26 cellular contexts compared by ENCODE assay signal in genomic region chr10:72220637-72221036, GRCh38. TPM values are rescaled to one million over a fixed set of nuclear protein-coding genes. Genes with fewer than 3 reads are reported as not detected.
DNase-seq lines count a peak whose midpoint lies in the region; ATAC-seq and TF ChIP-seq lines count a peak whose summit lies in the region.
"Had no signal": no experiment of that assay in that cellular context is flagged by ENCODE, and none has a peak within 500 bp of the region (broad histone marks: within the 10 kb centered on the region; RNA-seq: fewer than 3 reads in every experiment).

No MANE protein-coding gene starts in this region.

- H3K36me3 ChIP-seq in CD8-positive, alpha-beta T cell (ENCODE audit: insufficient read depth, low read length): peaks cover 15% of the 10 kb centered on the region
- peaks cover 8% of the 10 kb centered on the region for H3K36me3 ChIP-seq in Panc1 (ENCODE audit: control insufficient read depth, insufficient read depth, low read length)
- H3K36me3 ChIP-seq in skeletal muscle tissue (ENCODE audit: control insufficient read depth in 3 of 3, insufficient read depth in 3 of 3, low read length in 3 of 3): peaks cover 2 to 10% (median 6%) of the 10 kb centered on the region in 3 donors
- H3K36me3 ChIP-seq in right lobe of liver: peaks cover 0 to 16% (median 4%) of the 10 kb centered on the region in 4 donors

- TF ChIP-seq CTCF in CD8-positive, alpha-beta T cell (IDR thresholded peaks at IDR 0.05): no peak
- TF ChIP-seq CTCF in Panc1 (IDR thresholded peaks at IDR 0.05) (no peak), coronary artery (IDR thresholded peaks at IDR 0.05) (no peak), right lobe of liver (IDR thresholded peaks at IDR 0.05) (no peak)

- no peak for ATAC-seq in CD8-positive, alpha-beta T cell
- ATAC-seq in Panc1 (no peak), right lobe of liver (no peak)
- no peak for ATAC-seq in activated naive CD8-positive, alpha-beta T cell treated with anti-CD3 and anti-CD28 coated beads, Interleukin-2, amount 50 U/mL, for 24 hours
- ATAC-seq: foreskin keratinocyte, left colon had no signal

- peaks cover 59% of the 10 kb centered on the region for H3K4me1 ChIP-seq in CD8-positive, alpha-beta T cell (ENCODE audit: insufficient read depth, low read length)
- peaks cover 29% of the 10 kb centered on the region for H3K4me1 ChIP-seq in Panc1 (ENCODE audit: control insufficient read depth, insufficient read depth, low read length)
- H3K4me1 ChIP-seq in skeletal muscle tissue (ENCODE audit: control insufficient read depth in 3 of 3, insufficient read depth in 3 of 3, low read length in 3 of 3): peaks cover 31 to 45% (median 33%) of the 10 kb centered on the region in 3 donors
- H3K4me1 ChIP-seq in right lobe of liver: peaks cover 0 to 54% (median 17%) of the 10 kb centered on the region in 4 donors

- H3K9me3 Mint-ChIP-seq in CD8-positive, alpha-beta T cell: no peaks in the 10 kb centered on the region
- H3K9me3 Mint-ChIP-seq in activated naive CD8-positive, alpha-beta T cell treated with anti-CD3 and anti-CD28 coated beads, Interleukin-2, amount 50 U/mL, for 24 hours: no peaks in the 10 kb centered on the region

- TF ChIP-seq POLR2A in right lobe of liver (IDR thresholded peaks at IDR 0.05): no peak

- WGBS in right lobe of liver (ENCODE audit: insufficient coverage, low coverage, low lambda C conversion rate, missing lambda C conversion rate): 79% methylated on average over 8 of the region's 8 CpGs

- H3K4me3 ChIP-seq in CD8-positive, alpha-beta T cell (ENCODE audit: low read depth, low read length): no peak overlapping the region
- H3K4me3 ChIP-seq in Panc1 (ENCODE audit: low read depth in 2 of 2, low read length in 2 of 2) (no peak overlapping the region), skeletal muscle tissue (ENCODE audit: low read length in 3 of 3) (no peak overlapping the region), coronary artery (no peak overlapping the region), right lobe of liver (no peak overlapping the region)
- H3K4me3 ChIP-seq: adrenal gland, MG63, skin epidermis, thyroid gland had no signal

- no peaks in the 10 kb centered on the region for H3K9me3 ChIP-seq in CD8-positive, alpha-beta T cell (ENCODE audit: low read length)
- H3K9me3 ChIP-seq in Panc1 (ENCODE audit: control insufficient read depth, insufficient read depth, low read depth, low read length) (no peaks in the 10 kb centered on the region), skeletal muscle tissue (ENCODE audit: control insufficient read depth in 3 of 3, low read length in 3 of 3) (no peaks in the 10 kb centered on the region), right lobe of liver (no peaks in the 10 kb centered on the region)
- H3K9me3 ChIP-seq: adrenal gland, MG63, thyroid gland had no signal

- POLR2A ChIA-PET in CD8-positive, alpha-beta T cell (lab: Charles Lee): interaction anchor here (0.6 to 1.7 kb wide), 5 partner anchors 12 to 133 kb away, joined by 3 to 5 read pairs (median 4); no protein-coding TSS in a partner anchor
- POLR2A ChIA-PET in Panc1 (lab: Charles Lee): interaction anchor here (0.6 to 0.7 kb wide), 2 partner anchors 96 to 928 kb away, joined by 4 to 7 read pairs; no protein-coding TSS in a partner anchor

- CTCF ChIA-PET in CD8-positive, alpha-beta T cell (lab: Charles Lee): interaction anchor here (1.1 to 2.4 kb wide), 5 partner anchors 39 to 172 kb away, joined by 3 to 8 read pairs (median 4); no protein-coding TSS in a partner anchor
- CTCF ChIA-PET in Panc1 (lab: Charles Lee): interaction anchor here (0.6 to 0.7 kb wide), 4 partner anchors 94 to 183 kb away, joined by 3 to 12 read pairs (median 6); no protein-coding TSS in a partner anchor

- H3K9ac ChIP-seq in skeletal muscle tissue (ENCODE audit: low read depth in 1 of 3, low read length in 3 of 3): no peak overlapping the region

- in situ Hi-C loops in Panc1 (cut with HindIII; ENCODE audit: low pct_unique_long_range_greater_than_20kb, low sequenced_read_pairs): no loop called here

- intact Hi-C loops in CD8-positive, alpha-beta T cell (cut with DNase I, micrococcal nuclease): loop anchor here (5.0 kb wide), 4 partner anchors 58 to 323 kb away; no protein-coding TSS in a partner anchor
- intact Hi-C loops in Panc1 (cut with micrococcal nuclease; ENCODE audit: unreplicated experiment): no loop called here
- intact Hi-C loops in right lobe of liver (cut with DNase I): loop anchor here in 1 of 2 donors (10.0 kb wide), 1 partner anchor 104 kb away; no protein-coding TSS in a partner anchor

- H3K27me3 Mint-ChIP-seq in CD8-positive, alpha-beta T cell (ENCODE audit: low read depth): no peaks in the 10 kb centered on the region
- H3K27me3 Mint-ChIP-seq in activated naive CD8-positive, alpha-beta T cell treated with anti-CD3 and anti-CD28 coated beads, Interleukin-2, amount 50 U/mL, for 24 hours: no peaks in the 10 kb centered on the region

- H3K27me3 ChIP-seq in CD8-positive, alpha-beta T cell (ENCODE audit: insufficient read depth, low read length): no peaks in the 10 kb centered on the region
- H3K27me3 ChIP-seq in Panc1 (ENCODE audit: control insufficient read depth, insufficient read depth, low read length) (no peaks in the 10 kb centered on the region), skeletal muscle tissue (ENCODE audit: control insufficient read depth in 3 of 3, insufficient read depth in 3 of 3, low read length in 3 of 3) (no peaks in the 10 kb centered on the region), right lobe of liver (no peaks in the 10 kb centered on the region)
- H3K27me3 ChIP-seq: adrenal gland, brain microvascular endothelial cell, foreskin keratinocyte, MG63, thyroid gland had no signal

- H3K4me3 Mint-ChIP-seq in CD8-positive, alpha-beta T cell: no peak overlapping the region
- no peak overlapping the region for H3K4me3 Mint-ChIP-seq in activated naive CD8-positive, alpha-beta T cell treated with anti-CD3 and anti-CD28 coated beads, Interleukin-2, amount 50 U/mL, for 24 hours

- no peak for DNase-seq in CD8-positive, alpha-beta T cell
- DNase-seq in Panc1 (ENCODE audit: low read depth, low spot score) (no peak), coronary artery (ENCODE audit: low spot score) (no peak), A172 (ENCODE audit: low spot score) (no peak), right lobe of liver (no peak)
- DNase-seq in activated naive CD8-positive, alpha-beta T cell treated with anti-CD3 and anti-CD28 coated beads, Interleukin-2, amount 50 U/mL, for 24 hours: no peak
- DNase-seq: activated CD4-positive, CD25-positive, alpha-beta regulatory T cell; adrenal gland; brain microvascular endothelial cell; DMS53; effector CD8-positive, alpha-beta T cell; foreskin keratinocyte; GDM1; GOT3; left colon; mesenchymal stem cell; MG63; NCI-H1417; NCI-H2081 treated with DMSO at 0.1 percent for 48 hours; NCI-H446; nucleus accumbens; stimulated activated CD4-positive, alpha-beta T cell treated with anti-CD3 and anti-CD28 coated beads, Interleukin-2, amount 100 ng/mL, for 24 hours; T-helper 9 cell; thyroid gland had no signal

- BruUV-seq in Panc1 (replicated peaks; lab: Mats Ljungman, UMichigan): no TSS peak

- H3K27ac ChIP-seq in CD8-positive, alpha-beta T cell (ENCODE audit: low read depth, low read length): no peak overlapping the region
- H3K27ac ChIP-seq in Panc1 (ENCODE audit: low read length) (peak overlapping the region; percentile 98), skeletal muscle tissue (ENCODE audit: low read depth, low read length) (peak overlapping the region; percentile 30), coronary artery (peak overlapping the region in 1 of 2 donors; percentile 32), right lobe of liver (no peak overlapping the region)
- H3K27ac ChIP-seq: brain microvascular endothelial cell, foreskin keratinocyte, thyroid gland had no signal

- peaks cover 43% of the 10 kb centered on the region for H3K36me3 Mint-ChIP-seq in CD8-positive, alpha-beta T cell
- H3K36me3 Mint-ChIP-seq in activated naive CD8-positive, alpha-beta T cell treated with anti-CD3 and anti-CD28 coated beads, Interleukin-2, amount 50 U/mL, for 24 hours (ENCODE audit: low read depth): peaks cover 40% of the 10 kb centered on the region

- H3K27ac Mint-ChIP-seq in CD8-positive, alpha-beta T cell: peak overlapping the region; percentile 52
- peak overlapping the region; percentile 98 for H3K27ac Mint-ChIP-seq in activated naive CD8-positive, alpha-beta T cell treated with anti-CD3 and anti-CD28 coated beads, Interleukin-2, amount 50 U/mL, for 24 hours

- peaks cover 57% of the 10 kb centered on the region for H3K4me1 Mint-ChIP-seq in CD8-positive, alpha-beta T cell (ENCODE audit: low read depth)
- peaks cover 63% of the 10 kb centered on the region for H3K4me1 Mint-ChIP-seq in activated naive CD8-positive, alpha-beta T cell treated with anti-CD3 and anti-CD28 coated beads, Interleukin-2, amount 50 U/mL, for 24 hours

RNA-seq across cellular contexts. Expression of gene ASCC1, which starts 4.6 kb away (rescaled TPM):
- 10 to 100 TPM; 16.5 to 19.1 TPM for total RNA-seq in CD8-positive, alpha-beta T cell
- total RNA-seq in Panc1 (2021; ENCODE audit: unreplicated experiment): 114 TPM
- polyA plus RNA-seq in Panc1 (2012; ENCODE audit: insufficient read length): 72.9 TPM
- 21.4 TPM for total RNA-seq in skeletal muscle tissue
- total RNA-seq in A172 (2014; rRNA removed; shearing (Covaris generic)): 30.0 and 39.5 TPM in 2 replicates
- 10 to 100 TPM; 12.0 to 26.5 (median 14.5) TPM for total RNA-seq in right lobe of liver

RNA-seq across cellular contexts. Expression of gene ANAPC16, which starts 4.8 kb away (rescaled TPM):
- total RNA-seq in CD8-positive, alpha-beta T cell: 10 to 100 TPM; 46.6 to 48.0 TPM
- 110 TPM for total RNA-seq in Panc1 (2021; ENCODE audit: unreplicated experiment)
- polyA plus RNA-seq in Panc1 (2012; ENCODE audit: insufficient read length): 77.2 TPM
- 58.5 TPM for total RNA-seq in skeletal muscle tissue
- total RNA-seq in A172 (2014; rRNA removed; shearing (Covaris generic)): 69.5 and 78.1 TPM in 2 replicates
- 10 to 100 TPM; 38.6 to 79.2 (median 51.3) TPM for total RNA-seq in right lobe of liver

RNA-seq across cellular contexts. Expression of gene DDIT4, which starts 53.1 kb away (rescaled TPM):
- total RNA-seq in CD8-positive, alpha-beta T cell: 100 to 1,000 TPM; 351 to 360 TPM
- total RNA-seq in Panc1 (2021; ENCODE audit: unreplicated experiment) (157 TPM), skeletal muscle tissue (87.2 TPM), right lobe of liver (100 to 1,000 TPM in 4 of 6 experiments, 10 to 100 TPM in 2; 51.7 to 180 (median 143) TPM)
- 344 TPM for polyA plus RNA-seq in Panc1 (2012; ENCODE audit: insufficient read length)
- total RNA-seq in A172 (2014; rRNA removed; shearing (Covaris generic)): 7.8 and 14.6 TPM in 2 replicates

Comparison
In these comparisons a context has a peak if more than half of its experiments do, and no peak if none do; other contexts are left out.
1. H3K27ac ChIP-seq: peak in Panc1 (single experiment) and skeletal muscle tissue (single experiment); none in CD8-positive, alpha-beta T cell (single experiment) and right lobe of liver (0 of 3).